Comparison of ENCODE assay signal across 19 cellular contexts in the genomic region with DNA sequence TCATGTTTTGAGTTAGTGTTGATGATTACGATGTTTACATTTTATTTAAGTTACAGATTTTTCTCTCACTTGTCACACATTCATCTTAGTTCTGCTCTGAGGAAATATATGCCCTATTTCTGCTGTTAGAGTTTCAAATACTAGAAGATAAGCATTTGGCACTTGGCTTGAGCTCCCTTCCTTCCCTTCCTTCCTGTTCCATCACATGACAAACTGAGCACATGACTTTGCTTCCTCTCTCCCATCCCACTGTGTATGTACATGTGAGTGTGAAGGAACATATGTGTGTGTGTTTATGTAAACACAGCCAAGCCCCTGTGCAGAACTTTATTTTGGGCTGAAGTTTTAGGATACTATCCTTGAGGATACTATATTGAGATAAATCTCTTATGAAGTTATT.
DNase-seq lines count a peak whose midpoint lies in the region; ATAC-seq, FAIRE-seq and TF ChIP-seq lines count a peak whose summit lies in the region.
"Had no signal": no experiment of that assay in that cellular context is flagged by ENCODE, and none has a peak within 500 bp of the region (broad histone marks: within the 10 kb centered on the region; RNA-seq: fewer than 3 reads in every experiment).

No MANE protein-coding gene starts in this region.

- H3K9ac ChIP-seq in H9 (ENCODE audit: extremely low read depth, insufficient read length, low read length): no peak overlapping the region
- H3K9ac ChIP-seq in keratinocyte (ENCODE audit: control insufficient read depth, extremely low read depth, insufficient read depth, low read length): no peak overlapping the region

- no peak overlapping the region for H4K8ac ChIP-seq in H9 (replicated peaks; ENCODE audit: insufficient read length, low read depth, low read length)

- H3K4ac ChIP-seq in H9 (ENCODE audit: low read depth, low read length): no peak overlapping the region

- FAIRE-seq in A549 (lab: Jason Lieb, UNC) (no peak), keratinocyte (lab: Jason Lieb, UNC) (peak; percentile 29)
- FAIRE-seq: GM19239, HepG2 had no signal

- H3K9me3 Mint-ChIP-seq in H9: no peaks in the 10 kb centered on the region
- peaks cover 0 to 4% of the 10 kb centered on the region in 2 donors for H3K9me3 Mint-ChIP-seq in stimulated activated naive CD8-positive, alpha-beta T cell treated with anti-CD3 and anti-CD28 coated beads, Interleukin-15, amount 100 ng/mL, for 72 hours

- H3K27me3 ChIP-seq in H9 (ENCODE audit: insufficient read depth, low read length): no peaks in the 10 kb centered on the region
- H3K27me3 ChIP-seq in keratinocyte (ENCODE audit: control insufficient read depth, extremely low read depth, insufficient read depth, low read length): no peaks in the 10 kb centered on the region

- no peak overlapping the region for H3K18ac ChIP-seq in H9 (ENCODE audit: insufficient read length, low read depth, low read length)

- H3K4me3 ChIP-seq in A549 (no peak overlapping the region), keratinocyte (ENCODE audit: control insufficient read depth in 2 of 3, extremely low read depth in 1 of 3, insufficient read depth in 2 of 3, low read depth in 1 of 3, low read length in 3 of 3) (no peak overlapping the region)

- H3K4me3 Mint-ChIP-seq in H9: no peak overlapping the region
- H3K4me3 Mint-ChIP-seq in stimulated activated naive CD8-positive, alpha-beta T cell treated with anti-CD3 and anti-CD28 coated beads, Interleukin-15, amount 100 ng/mL, for 72 hours: no peak overlapping the region

- CTCF ChIA-PET in A549 (lab: Yijun Ruan, JAX): no interaction called here

- H3K27ac Mint-ChIP-seq in H9: no peak overlapping the region
- no peak overlapping the region for H3K27ac Mint-ChIP-seq in stimulated activated naive CD8-positive, alpha-beta T cell treated with anti-CD3 and anti-CD28 coated beads, Interleukin-15, amount 100 ng/mL, for 72 hours

- in situ Hi-C loops in SK-MEL-5 (cut with HindIII; ENCODE audit: low pct_unique_long_range_greater_than_20kb, low sequenced_read_pairs): no loop called here

- POLR2A ChIA-PET in A549 (lab: Yijun Ruan, JAX): no interaction called here

- no peak overlapping the region for H2BK5ac ChIP-seq in H9 (ENCODE audit: insufficient read length, low read length)

- H3K27ac ChIP-seq in A549 (no peak overlapping the region), H9 (ENCODE audit: insufficient read length, low read depth, low read length) (no peak overlapping the region), keratinocyte (ENCODE audit: control insufficient read depth, insufficient read depth, low read length) (no peak overlapping the region)

- peaks cover 21% of the 10 kb centered on the region for H3K4me1 ChIP-seq in A549
- no peaks in the 10 kb centered on the region for H3K4me1 ChIP-seq in H9 (ENCODE audit: insufficient read depth, low read length)
- H3K4me1 ChIP-seq in keratinocyte (ENCODE audit: control insufficient read depth, extremely low read depth, insufficient read depth, low read length): no peaks in the 10 kb centered on the region

- no peak overlapping the region for H2BK15ac ChIP-seq in H9 (ENCODE audit: low read depth, low read length)

- TF ChIP-seq RAD21 in A549 (conservative IDR thresholded peaks at IDR 0.05 in 1 of 2, IDR thresholded peaks at IDR 0.05 in 1 of 2): no peak

- no peak overlapping the region for H3K14ac ChIP-seq in H9 (ENCODE audit: insufficient read depth, low read length)

- no peaks in the 10 kb centered on the region for H3K79me2 ChIP-seq in H9 (ENCODE audit: insufficient read depth, low read length)
- H3K79me2 ChIP-seq in keratinocyte (ENCODE audit: control insufficient read depth, insufficient read depth, low read length): no peaks in the 10 kb centered on the region

- H3K27me3 Mint-ChIP-seq in H9 (ENCODE audit: low read depth): no peaks in the 10 kb centered on the region; the same call in 1 of the 2 replicates
- no peaks in the 10 kb centered on the region for H3K27me3 Mint-ChIP-seq in stimulated activated naive CD8-positive, alpha-beta T cell treated with anti-CD3 and anti-CD28 coated beads, Interleukin-15, amount 100 ng/mL, for 72 hours

- no peak for TF ChIP-seq CTCF in A549 (IDR thresholded peaks at IDR 0.05)
- TF ChIP-seq CTCF in H9 (conservative IDR thresholded peaks at IDR 0.05): no peak
- no peak for TF ChIP-seq CTCF in keratinocyte (optimal IDR thresholded peaks at IDR 0.05 in 1 of 3, IDR thresholded peaks at IDR 0.05 in 1 of 3, conservative IDR thresholded peaks at IDR 0.05 in 1 of 3; ENCODE audit: extremely low read depth in 1 of 3, insufficient read depth in 2 of 3, low read length in 3 of 3)

- no peak for ATAC-seq in A549
- ATAC-seq in stimulated activated naive CD8-positive, alpha-beta T cell treated with anti-CD3 and anti-CD28 coated beads, Interleukin-15, amount 100 ng/mL, for 72 hours: no peak
- ATAC-seq: HepG2 had no signal

- no peak overlapping the region for H2BK12ac ChIP-seq in H9 (ENCODE audit: insufficient read length, low read depth, low read length)

- no peak overlapping the region for H3T11ph ChIP-seq in H9 (ENCODE audit: low read length)

- no peak overlapping the region for H2BK20ac ChIP-seq in H9 (ENCODE audit: low read depth, low read length, poor library complexity, severe bottlenecking)

- H3K79me1 ChIP-seq in H9 (ENCODE audit: insufficient read depth, low read depth, low read length, poor library complexity, severe bottlenecking): no peaks in the 10 kb centered on the region

- H3K9me1 ChIP-seq in keratinocyte (ENCODE audit: control insufficient read depth, extremely low read depth, insufficient read depth, low read length): no peaks in the 10 kb centered on the region

- no peak overlapping the region for H3K23ac ChIP-seq in H9 (ENCODE audit: insufficient read length, low read depth, low read length)

- no peak overlapping the region for H2BK120ac ChIP-seq in H9 (ENCODE audit: low read depth, low read length, poor library complexity, severe bottlenecking)

- H3K9me3 ChIP-seq in A549 (no peaks in the 10 kb centered on the region), H9 (ENCODE audit: control insufficient read depth, low read depth, low read length) (no peaks in the 10 kb centered on the region), keratinocyte (ENCODE audit: control insufficient read depth, low read depth, low read length) (no peaks in the 10 kb centered on the region)

- H3K4me2 ChIP-seq in A549 (no peak overlapping the region), H9 (ENCODE audit: insufficient read depth, insufficient read length, low read length) (no peak overlapping the region), keratinocyte (ENCODE audit: control insufficient read depth, extremely low read depth, insufficient read depth, low read depth, low read length) (no peak overlapping the region)

- TF ChIP-seq EP300 in A549 (IDR thresholded peaks at IDR 0.05): no peak

- no peak for DNase-seq in A549 (ENCODE audit: low read depth in 1 of 2, low spot score in 1 of 2)
- DNase-seq in H9: no peak
- peak; percentile 11 for DNase-seq in SK-MEL-5 (ENCODE audit: low read depth, low spot score)
- DNase-seq in keratinocyte (ENCODE audit: low read depth, low spot score): no peak
- no peak for DNase-seq in stimulated activated naive CD8-positive, alpha-beta T cell treated with anti-CD3 and anti-CD28 coated beads, Interleukin-15, amount 100 ng/mL, for 72 hours
- no peak for DNase-seq in COR-L47 (lab: John Stamatoyannopoulos, UW)
- no peak for DNase-seq in kidney glomerular epithelial cell (lab: John Stamatoyannopoulos, UW)
- DNase-seq in stimulated activated CD4-positive, alpha-beta T cell treated with anti-CD3 and anti-CD28 coated beads, Interleukin-2, amount 100 ng/mL, for 48 hours: no peak
- DNase-seq: Calu3, DMS53, NCI-H1105, NCI-H1694, NCI-H2107, NCI-H2227 treated with DMSO at 0.1 percent for 48 hours, NCI-H524, RPMI8226, SIG-M5 had no signal

- no peak overlapping the region for H3K56ac ChIP-seq in H9 (ENCODE audit: insufficient read length, low read depth, low read length)

- no peak overlapping the region for H2AFZ ChIP-seq in H9 (ENCODE audit: low read length)
- H2AFZ ChIP-seq in keratinocyte (ENCODE audit: control insufficient read depth, low read length): no peak overlapping the region

- no peaks in the 10 kb centered on the region for H3K23me2 ChIP-seq in H9 (ENCODE audit: insufficient read length, low read depth, low read length, poor library complexity, severe bottlenecking)

- H4K20me1 ChIP-seq in H9 (ENCODE audit: control insufficient read depth, insufficient read depth, insufficient read length) (no peaks in the 10 kb centered on the region), keratinocyte (ENCODE audit: control insufficient read depth, extremely low read depth, insufficient read depth, low read length) (no peaks in the 10 kb centered on the region)

- H3K4me1 Mint-ChIP-seq in H9: no peaks in the 10 kb centered on the region
- H3K4me1 Mint-ChIP-seq in stimulated activated naive CD8-positive, alpha-beta T cell treated with anti-CD3 and anti-CD28 coated beads, Interleukin-15, amount 100 ng/mL, for 72 hours: no peaks in the 10 kb centered on the region

- no peaks in the 10 kb centered on the region for H3K36me3 ChIP-seq in keratinocyte (ENCODE audit: control insufficient read depth in 2 of 2, extremely low read depth in 1 of 2, insufficient read depth in 2 of 2, low read length in 2 of 2)

- H4K91ac ChIP-seq in H9 (ENCODE audit: insufficient read length, low read depth, low read length): no peak overlapping the region

- WGBS in A549 (ENCODE audit: missing lambda C conversion rate): 69% methylated on average over 1 of the region's 1 CpG
- whole genome bisulfite sequencing in H9 (ENCODE audit: extremely low coverage, insufficient read length, low lambda C conversion rate): no CpG with 5 or more reads among the region's 1 CpG

- H3K36me3 Mint-ChIP-seq in H9 (ENCODE audit: insufficient read depth in 1 of 3, low read depth in 3 of 3): no peaks in the 10 kb centered on the region

- no peak for TF ChIP-seq POLR2A in A549 (IDR thresholded peaks at IDR 0.05; ENCODE audit: low read length)

- no peak overlapping the region for H2AK5ac ChIP-seq in H9 (ENCODE audit: insufficient read length, low read length)

- H4K5ac ChIP-seq in H9 (ENCODE audit: insufficient read length, low read depth, low read length): peak overlapping the region; percentile 98

- dilution Hi-C loops in keratinocyte (cut with MboI; ENCODE audit: extremely low pct_ligation_motif_present, low sequenced_read_pairs): no loop called here

TF ChIP-seq in A549, 52 proteins besides CTCF, POLR2A, EP300 and RAD21 (continues in another document):
- TF ChIP-seq, protein P1, sequence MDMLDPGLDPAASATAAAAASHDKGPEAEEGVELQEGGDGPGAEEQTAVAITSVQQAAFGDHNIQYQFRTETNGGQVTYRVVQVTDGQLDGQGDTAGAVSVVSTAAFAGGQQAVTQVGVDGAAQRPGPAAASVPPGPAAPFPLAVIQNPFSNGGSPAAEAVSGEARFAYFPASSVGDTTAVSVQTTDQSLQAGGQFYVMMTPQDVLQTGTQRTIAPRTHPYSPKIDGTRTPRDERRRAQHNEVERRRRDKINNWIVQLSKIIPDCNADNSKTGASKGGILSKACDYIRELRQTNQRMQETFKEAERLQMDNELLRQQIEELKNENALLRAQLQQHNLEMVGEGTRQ (IDR thresholded peaks at IDR 0.05): 0 out of 2 replicates have a peak, but pooled peaks have one; percentile 8
- TF ChIP-seq MAFK (IDR thresholded peaks at IDR 0.05; ENCODE audit: partially characterized antibody) (no peak), POLR2AphosphoS2 (conservative IDR thresholded peaks at IDR 0.05; ENCODE audit: low read length) (no peak), RCOR1 (IDR thresholded peaks at IDR 0.05; ENCODE audit: low read depth, low read length) (no peak), ZC3H11A (IDR thresholded peaks at IDR 0.05) (no peak)
